ENCODE assay signal across 8 cellular contexts in the genomic region with DNA sequence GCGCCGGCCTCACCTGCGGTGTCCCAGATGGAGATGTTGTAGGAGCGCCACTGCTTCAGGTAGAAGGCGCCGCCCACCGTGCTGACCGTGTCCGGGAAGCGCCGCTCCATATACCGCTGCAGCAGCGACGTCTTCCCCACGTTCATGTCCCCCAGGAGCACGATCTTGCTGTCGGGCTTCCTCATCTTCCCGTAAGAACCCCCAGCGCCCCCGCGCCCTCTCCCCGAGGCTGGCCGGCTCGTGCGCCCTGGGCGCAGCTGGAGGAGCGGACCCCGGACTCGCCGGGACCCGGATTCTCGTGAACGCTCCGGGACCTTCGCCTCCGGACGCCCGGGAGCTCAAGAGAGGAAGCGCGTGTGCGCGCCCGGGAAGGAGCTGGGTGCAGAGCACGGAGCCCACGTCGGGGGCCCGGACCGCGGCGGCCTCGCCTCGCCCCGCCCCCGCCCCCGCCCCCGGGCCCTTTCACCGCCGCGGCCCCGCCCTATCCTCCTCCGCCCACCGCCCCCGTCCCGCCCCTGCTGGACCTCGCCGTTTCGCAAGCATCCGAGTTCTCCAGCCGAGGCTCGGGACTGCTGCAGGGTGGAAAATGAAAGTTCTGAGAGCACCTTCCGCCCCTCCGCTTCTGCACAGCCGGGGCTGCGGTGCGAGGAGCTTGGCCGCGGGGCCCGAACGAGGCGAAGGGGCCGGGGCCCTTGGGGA. TPM values are rescaled to one million over a fixed set of nuclear protein-coding genes. Genes with fewer than 3 reads are reported as not detected.
DNase-seq lines count a peak whose midpoint lies in the region; ATAC-seq and TF ChIP-seq lines count a peak whose summit lies in the region.

A gene with protein sequence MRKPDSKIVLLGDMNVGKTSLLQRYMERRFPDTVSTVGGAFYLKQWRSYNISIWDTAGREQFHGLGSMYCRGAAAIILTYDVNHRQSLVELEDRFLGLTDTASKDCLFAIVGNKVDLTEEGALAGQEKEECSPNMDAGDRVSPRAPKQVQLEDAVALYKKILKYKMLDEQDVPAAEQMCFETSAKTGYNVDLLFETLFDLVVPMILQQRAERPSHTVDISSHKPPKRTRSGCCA (minus strand): TSS at position 388 of the 699 bp plus-strand sequence. CDS start 203 bp downstream, at position 185.

- peak; percentile 78 for ATAC-seq in GM18868 (IDR thresholded peaks at IDR 0.05; ENCODE audit: unreplicated experiment)
- ATAC-seq in HG03066 (IDR thresholded peaks at IDR 0.05; ENCODE audit: low read depth, unreplicated experiment), result peak; percentile 71

- H3K27me3 ChIP-seq in endocrine pancreas (ENCODE audit: control insufficient read depth, insufficient read depth, low read length), result no peaks in the 10 kb centered on the region

- no peaks in the 10 kb centered on the region for H3K9me3 ChIP-seq in endocrine pancreas (ENCODE audit: control insufficient read depth, low read length)

- peaks cover 9% of the 10 kb centered on the region for H3K9me3 Mint-ChIP-seq in mesothelial cell of epicardium

- peaks cover 12% of the 10 kb centered on the region for H3K36me3 Mint-ChIP-seq in mesothelial cell of epicardium

- H3K36me3 ChIP-seq in endocrine pancreas (ENCODE audit: control insufficient read depth, insufficient read depth, low read length), result no peaks in the 10 kb centered on the region

- peak within 1 kb of the TSS; percentile 91 for H3K9ac ChIP-seq in endocrine pancreas (ENCODE audit: control insufficient read depth, insufficient read depth, low read length)

- H3K4me1 ChIP-seq in endocrine pancreas (ENCODE audit: control insufficient read depth, insufficient read depth, low read length), result peaks cover 10% of the 10 kb centered on the region

- no peaks in the 10 kb centered on the region for H3K27me3 Mint-ChIP-seq in mesothelial cell of epicardium (ENCODE audit: low read depth)

- TF ChIP-seq CTCF in mesothelial cell of epicardium (IDR thresholded peaks at IDR 0.05; ENCODE audit: unreplicated experiment), result no peak

- peaks cover 51% of the 10 kb centered on the region for H3K4me1 Mint-ChIP-seq in mesothelial cell of epicardium

- peak within 1 kb of the TSS; percentile 80 for H3K4me3 ChIP-seq in endocrine pancreas (ENCODE audit: control insufficient read depth, insufficient read depth, low read length)

- peak within 1 kb of the TSS; percentile 95 for H3K27ac Mint-ChIP-seq in mesothelial cell of epicardium

- H3K4me3 Mint-ChIP-seq in mesothelial cell of epicardium, result peak within 1 kb of the TSS; percentile 93

- DNase-seq in AG08396 (ENCODE audit: low spot score), result peak; percentile 89
- peak; percentile 14 for DNase-seq in NCI-H82 treated with DMSO at 0.1 percent for 48 hours (lab: John Stamatoyannopoulos, UW; ENCODE audit: unreplicated experiment)
- DNase-seq in activated CD8-positive, alpha-beta memory T cell treated with anti-CD3 and anti-CD28 coated beads for 48 hours (ENCODE audit: low read depth in 2 of 3, low spot score in 2 of 3), result peak in 2 of 3 experiments; percentile 31 to 33
- DNase-seq in mesothelial cell of epicardium (ENCODE audit: low spot score in 2 of 2, unreplicated experiment in 2 of 2), result peak; percentile 60 to 77
- peak; percentile 25 to 28 for DNase-seq in stimulated activated CD8-positive, alpha-beta memory T cell treated with anti-CD3 and anti-CD28 coated beads, Interleukin-15, amount 100 ng/mL, for 48 hours (ENCODE audit: low read depth in 2 of 2)

RNA-seq across cellular contexts. Expression of the gene that starts here (rescaled TPM):
- total RNA-seq in mesothelial cell of epicardium, result 8.9 to 10.2 TPM (median 9.6 TPM) in 3 replicates

Comparison
In these comparisons a context has a peak if more than half of its experiments do, and no peak if none do; other contexts are left out.
1. Peak in every context shown above with its lines: DNase-seq, ATAC-seq and H3K4me3 ChIP-seq.
2. DNase-seq: peak in every context shown above with its lines; median percentile 89 in AG08396; 68 in mesothelial cell of epicardium; 32 in activated CD8-positive, alpha-beta memory T cell treated with anti-CD3 and anti-CD28 coated beads for 48 hours; 26 in stimulated activated CD8-positive, alpha-beta memory T cell treated with anti-CD3 and anti-CD28 coated beads, Interleukin-15, amount 100 ng/mL, for 48 hours; 14 in NCI-H82 treated with DMSO at 0.1 percent for 48 hours.